ENCODE assay signal across 8 cellular contexts in genomic region chr16:15649727-15650018, GRCh38. TPM values are rescaled to one million over a fixed set of nuclear protein-coding genes. Genes with fewer than 3 reads are reported as not detected.
A peak's percentile ranks its signal among the peaks of the same experiment; 100 is the strongest.
DNase-seq lines count a peak whose midpoint lies in the region; ATAC-seq and TF ChIP-seq lines count a peak whose summit lies in the region.

No MANE protein-coding gene starts in this region.

- no peaks in the 10 kb centered on the region; the same call in none of the 2 replicates for H4K20me1 ChIP-seq in GM23338 (replicated peaks; ENCODE audit: insufficient read depth)

- H3K4me3 Mint-ChIP-seq in GM23338 (peak overlapping the region; percentile 100), glutamatergic neuron (ENCODE audit: unreplicated experiment) (peak overlapping the region; percentile 89)

- H3K4me3 ChIP-seq in GM23338, result peak overlapping the region; percentile 97
- H3K4me3 ChIP-seq in WERI-Rb-1 (ENCODE audit: low read depth, low read length), result peak overlapping the region; percentile 53
- H3K4me3 ChIP-seq in skin epidermis, result peak overlapping the region; percentile 63 to 96 (median 91)

- no peaks in the 10 kb centered on the region for H3K27me3 ChIP-seq in GM23338 (ENCODE audit: insufficient read depth)
- H3K27me3 ChIP-seq in WERI-Rb-1 (ENCODE audit: insufficient read depth, low read depth, severe bottlenecking), result no peaks in the 10 kb centered on the region

- H3K9me2 ChIP-seq in GM23338 (ENCODE audit: insufficient read depth), result no peaks in the 10 kb centered on the region

- H3K27ac Mint-ChIP-seq in GM23338 (peak overlapping the region; percentile 83; the same call in 1 of the 2 replicates), glutamatergic neuron (ENCODE audit: unreplicated experiment) (no peak overlapping the region)

- H3K36me3 ChIP-seq in GM23338 (ENCODE audit: insufficient read depth), result no peaks in the 10 kb centered on the region
- H3K36me3 ChIP-seq in WERI-Rb-1, result peaks cover 12% of the 10 kb centered on the region

- H3K79me2 ChIP-seq in GM23338 (replicated peaks; ENCODE audit: insufficient read depth), result peaks cover 39% of the 10 kb centered on the region

- H3K36me3 Mint-ChIP-seq in GM23338 (ENCODE audit: low read depth) (peaks cover 9% of the 10 kb centered on the region; the same call in 2 of the 3 replicates), glutamatergic neuron (ENCODE audit: unreplicated experiment) (no peaks in the 10 kb centered on the region)

- ATAC-seq in GM23338, result no peak; the same call in 2 of the 3 replicates

- H3K4me1 Mint-ChIP-seq in GM23338 (peaks cover 3% of the 10 kb centered on the region; the same call in 1 of the 3 replicates), glutamatergic neuron (ENCODE audit: low read depth, unreplicated experiment) (no peaks in the 10 kb centered on the region)

- H3K27ac ChIP-seq in GM23338 (ENCODE audit: low read depth) (peak overlapping the region; percentile 91; the same call in 1 of the 2 replicates), WERI-Rb-1 (no peak overlapping the region; the same call in 1 of the 2 replicates), skin epidermis (peak overlapping the region in 19 of 21 experiments; percentile 7 to 99 (median 94))

- peaks cover 11% of the 10 kb centered on the region for H3F3A ChIP-seq in GM23338 (replicated peaks; ENCODE audit: low read depth)

- H3K9me3 Mint-ChIP-seq in GM23338, result no peaks in the 10 kb centered on the region
- peaks cover 2% of the 10 kb centered on the region for H3K9me3 Mint-ChIP-seq in glutamatergic neuron (ENCODE audit: unreplicated experiment)

- TF ChIP-seq CTCF in GM23338 (conservative IDR thresholded peaks at IDR 0.05; ENCODE audit: low read depth in 2 of 2) (no peak), WERI-Rb-1 (IDR thresholded peaks at IDR 0.05; ENCODE audit: low read depth, low read length) (no peak), glutamatergic neuron (IDR thresholded peaks at IDR 0.05; ENCODE audit: partially characterized antibody, unreplicated experiment) (no peak)

- H2AFZ ChIP-seq in GM23338, result peak overlapping the region; percentile 99

- H3K9me3 ChIP-seq in WERI-Rb-1 (ENCODE audit: severe bottlenecking), result no peaks in the 10 kb centered on the region

- no peaks in the 10 kb centered on the region for H3K4me1 ChIP-seq in GM23338 (ENCODE audit: insufficient read depth)

- DNase-seq in GM23338 (ENCODE audit: low spot score) (no peak), WERI-Rb-1 (no peak), glutamatergic neuron (no peak), GM19240 (ENCODE audit: insufficient read length, low spot score) (no peak), dedifferentiated amniotic fluid mesenchymal stem cell (ENCODE audit: extremely low spot score) (no peak), nucleus accumbens (lab: John Stamatoyannopoulos, UW) (no peak), kidney tubule cell (ENCODE audit: low spot score) (no peak)

- H3K4me2 ChIP-seq in GM23338, result peak overlapping the region; percentile 85

- H3K27me3 Mint-ChIP-seq in GM23338 (ENCODE audit: insufficient read depth, low read depth, poor library complexity) (peaks cover 11% of the 10 kb centered on the region), glutamatergic neuron (ENCODE audit: unreplicated experiment) (peaks cover 5% of the 10 kb centered on the region)

TF ChIP-seq in GM23338, 12 proteins besides CTCF, POLR2A, EP300 and RAD21 (continues in another document):
- TF ChIP-seq JUNB (IDR thresholded peaks at IDR 0.05; ENCODE audit: unreplicated experiment), result no peak
- no peak for TF ChIP-seq EZH2 (IDR thresholded peaks at IDR 0.05; ENCODE audit: low read depth, unreplicated experiment)
- TF ChIP-seq ZNF462 (CRISPR knock-in tag; IDR thresholded peaks at IDR 0.05), result no peak
- no peak for TF ChIP-seq ZNF331 (CRISPR knock-in tag; IDR thresholded peaks at IDR 0.05; ENCODE audit: low read depth)
- TF ChIP-seq, protein P1, sequence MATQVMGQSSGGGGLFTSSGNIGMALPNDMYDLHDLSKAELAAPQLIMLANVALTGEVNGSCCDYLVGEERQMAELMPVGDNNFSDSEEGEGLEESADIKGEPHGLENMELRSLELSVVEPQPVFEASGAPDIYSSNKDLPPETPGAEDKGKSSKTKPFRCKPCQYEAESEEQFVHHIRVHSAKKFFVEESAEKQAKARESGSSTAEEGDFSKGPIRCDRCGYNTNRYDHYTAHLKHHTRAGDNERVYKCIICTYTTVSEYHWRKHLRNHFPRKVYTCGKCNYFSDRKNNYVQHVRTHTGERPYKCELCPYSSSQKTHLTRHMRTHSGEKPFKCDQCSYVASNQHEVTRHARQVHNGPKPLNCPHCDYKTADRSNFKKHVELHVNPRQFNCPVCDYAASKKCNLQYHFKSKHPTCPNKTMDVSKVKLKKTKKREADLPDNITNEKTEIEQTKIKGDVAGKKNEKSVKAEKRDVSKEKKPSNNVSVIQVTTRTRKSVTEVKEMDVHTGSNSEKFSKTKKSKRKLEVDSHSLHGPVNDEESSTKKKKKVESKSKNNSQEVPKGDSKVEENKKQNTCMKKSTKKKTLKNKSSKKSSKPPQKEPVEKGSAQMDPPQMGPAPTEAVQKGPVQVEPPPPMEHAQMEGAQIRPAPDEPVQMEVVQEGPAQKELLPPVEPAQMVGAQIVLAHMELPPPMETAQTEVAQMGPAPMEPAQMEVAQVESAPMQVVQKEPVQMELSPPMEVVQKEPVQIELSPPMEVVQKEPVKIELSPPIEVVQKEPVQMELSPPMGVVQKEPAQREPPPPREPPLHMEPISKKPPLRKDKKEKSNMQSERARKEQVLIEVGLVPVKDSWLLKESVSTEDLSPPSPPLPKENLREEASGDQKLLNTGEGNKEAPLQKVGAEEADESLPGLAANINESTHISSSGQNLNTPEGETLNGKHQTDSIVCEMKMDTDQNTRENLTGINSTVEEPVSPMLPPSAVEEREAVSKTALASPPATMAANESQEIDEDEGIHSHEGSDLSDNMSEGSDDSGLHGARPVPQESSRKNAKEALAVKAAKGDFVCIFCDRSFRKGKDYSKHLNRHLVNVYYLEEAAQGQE (IDR thresholded peaks at IDR 0.05; ENCODE audit: unreplicated experiment), result no peak
- TF ChIP-seq CREB1 (CRISPR knock-in tag; IDR thresholded peaks at IDR 0.05; ENCODE audit: low read depth), result no peak

RNA-seq across cellular contexts. Expression of gene NDE1, which starts 0.4 kb away (rescaled TPM):
- 22.9 and 28.7 TPM in 2 replicates for total RNA-seq in GM23338 (2014; rRNA removed; shearing (Covaris generic))
- 11.1 and 13.0 TPM in 2 replicates for polyA plus RNA-seq in GM23338 (2016; fragmentation: Nextera tagmentation; extraction: Ambion mirVana)
- 12.4 TPM for total RNA-seq in glutamatergic neuron (ENCODE audit: unreplicated experiment)

RNA-seq across cellular contexts. Expression of gene MARF1, which starts 6.7 kb away (rescaled TPM):
- total RNA-seq in GM23338 (2014; rRNA removed; shearing (Covaris generic)), result 11.0 and 16.0 TPM in 2 replicates
- polyA plus RNA-seq in GM23338 (2016; fragmentation: Nextera tagmentation; extraction: Ambion mirVana), result 7.0 and 8.3 TPM in 2 replicates
- total RNA-seq in glutamatergic neuron (ENCODE audit: unreplicated experiment), result 70.5 TPM
